1 cellular context compared by ENCODE assay signal in the genomic region with DNA sequence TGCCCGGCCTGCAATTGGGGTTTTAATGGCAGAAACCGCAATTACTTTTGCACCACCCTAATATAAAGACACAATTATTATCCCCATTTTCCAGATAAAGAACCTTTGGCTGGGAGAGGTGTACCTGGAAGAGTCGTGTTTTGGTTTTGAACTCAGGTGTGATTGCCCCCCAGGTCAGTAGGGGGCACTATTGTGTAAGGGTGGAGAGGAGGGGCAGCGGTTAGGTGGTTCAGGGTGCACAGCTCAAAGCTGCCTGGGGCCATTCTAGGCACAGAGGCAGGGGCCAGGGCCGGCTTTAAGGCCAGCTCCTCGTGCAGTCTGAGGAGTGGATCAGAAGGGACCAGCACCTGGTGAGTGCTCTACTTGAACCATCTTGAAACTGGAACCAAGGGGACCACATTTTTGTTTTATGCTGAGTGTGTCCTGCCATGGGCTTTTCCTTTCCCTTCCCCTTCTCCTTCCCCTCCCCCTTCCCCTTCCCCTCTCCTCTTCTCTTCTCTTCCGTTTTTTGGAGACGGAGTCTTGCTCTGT.
TF ChIP-seq lines count a peak whose summit lies in the region.

No MANE protein-coding gene starts in this region.

TF ChIP-seq in GM12878, 131 proteins besides CTCF, POLR2A, EP300 and RAD21 (continued from another document):
- TF ChIP-seq, protein P1, sequence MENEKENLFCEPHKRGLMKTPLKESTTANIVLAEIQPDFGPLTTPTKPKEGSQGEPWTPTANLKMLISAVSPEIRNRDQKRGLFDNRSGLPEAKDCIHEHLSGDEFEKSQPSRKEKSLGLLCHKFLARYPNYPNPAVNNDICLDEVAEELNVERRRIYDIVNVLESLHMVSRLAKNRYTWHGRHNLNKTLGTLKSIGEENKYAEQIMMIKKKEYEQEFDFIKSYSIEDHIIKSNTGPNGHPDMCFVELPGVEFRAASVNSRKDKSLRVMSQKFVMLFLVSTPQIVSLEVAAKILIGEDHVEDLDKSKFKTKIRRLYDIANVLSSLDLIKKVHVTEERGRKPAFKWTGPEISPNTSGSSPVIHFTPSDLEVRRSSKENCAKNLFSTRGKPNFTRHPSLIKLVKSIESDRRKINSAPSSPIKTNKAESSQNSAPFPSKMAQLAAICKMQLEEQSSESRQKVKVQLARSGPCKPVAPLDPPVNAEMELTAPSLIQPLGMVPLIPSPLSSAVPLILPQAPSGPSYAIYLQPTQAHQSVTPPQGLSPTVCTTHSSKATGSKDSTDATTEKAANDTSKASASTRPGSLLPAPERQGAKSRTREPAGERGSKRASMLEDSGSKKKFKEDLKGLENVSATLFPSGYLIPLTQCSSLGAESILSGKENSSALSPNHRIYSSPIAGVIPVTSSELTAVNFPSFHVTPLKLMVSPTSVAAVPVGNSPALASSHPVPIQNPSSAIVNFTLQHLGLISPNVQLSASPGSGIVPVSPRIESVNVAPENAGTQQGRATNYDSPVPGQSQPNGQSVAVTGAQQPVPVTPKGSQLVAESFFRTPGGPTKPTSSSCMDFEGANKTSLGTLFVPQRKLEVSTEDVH (IDR thresholded peaks at IDR 0.05; ENCODE audit: low read depth, partially characterized antibody) = no peak
- TF ChIP-seq TAF1 (IDR thresholded peaks at IDR 0.05; ENCODE audit: borderline replicate concordance, low read depth, low read length) = no peak
- no peak for TF ChIP-seq MTA3 (IDR thresholded peaks at IDR 0.05; ENCODE audit: borderline replicate concordance, low read length)
- TF ChIP-seq TCF7 (IDR thresholded peaks at IDR 0.05; ENCODE audit: borderline replicate concordance) = no peak
- TF ChIP-seq NR2C1 (IDR thresholded peaks at IDR 0.05) = no peak
- peak; percentile 62 for TF ChIP-seq SMARCA5 (IDR thresholded peaks at IDR 0.05)
- TF ChIP-seq, protein P2, sequence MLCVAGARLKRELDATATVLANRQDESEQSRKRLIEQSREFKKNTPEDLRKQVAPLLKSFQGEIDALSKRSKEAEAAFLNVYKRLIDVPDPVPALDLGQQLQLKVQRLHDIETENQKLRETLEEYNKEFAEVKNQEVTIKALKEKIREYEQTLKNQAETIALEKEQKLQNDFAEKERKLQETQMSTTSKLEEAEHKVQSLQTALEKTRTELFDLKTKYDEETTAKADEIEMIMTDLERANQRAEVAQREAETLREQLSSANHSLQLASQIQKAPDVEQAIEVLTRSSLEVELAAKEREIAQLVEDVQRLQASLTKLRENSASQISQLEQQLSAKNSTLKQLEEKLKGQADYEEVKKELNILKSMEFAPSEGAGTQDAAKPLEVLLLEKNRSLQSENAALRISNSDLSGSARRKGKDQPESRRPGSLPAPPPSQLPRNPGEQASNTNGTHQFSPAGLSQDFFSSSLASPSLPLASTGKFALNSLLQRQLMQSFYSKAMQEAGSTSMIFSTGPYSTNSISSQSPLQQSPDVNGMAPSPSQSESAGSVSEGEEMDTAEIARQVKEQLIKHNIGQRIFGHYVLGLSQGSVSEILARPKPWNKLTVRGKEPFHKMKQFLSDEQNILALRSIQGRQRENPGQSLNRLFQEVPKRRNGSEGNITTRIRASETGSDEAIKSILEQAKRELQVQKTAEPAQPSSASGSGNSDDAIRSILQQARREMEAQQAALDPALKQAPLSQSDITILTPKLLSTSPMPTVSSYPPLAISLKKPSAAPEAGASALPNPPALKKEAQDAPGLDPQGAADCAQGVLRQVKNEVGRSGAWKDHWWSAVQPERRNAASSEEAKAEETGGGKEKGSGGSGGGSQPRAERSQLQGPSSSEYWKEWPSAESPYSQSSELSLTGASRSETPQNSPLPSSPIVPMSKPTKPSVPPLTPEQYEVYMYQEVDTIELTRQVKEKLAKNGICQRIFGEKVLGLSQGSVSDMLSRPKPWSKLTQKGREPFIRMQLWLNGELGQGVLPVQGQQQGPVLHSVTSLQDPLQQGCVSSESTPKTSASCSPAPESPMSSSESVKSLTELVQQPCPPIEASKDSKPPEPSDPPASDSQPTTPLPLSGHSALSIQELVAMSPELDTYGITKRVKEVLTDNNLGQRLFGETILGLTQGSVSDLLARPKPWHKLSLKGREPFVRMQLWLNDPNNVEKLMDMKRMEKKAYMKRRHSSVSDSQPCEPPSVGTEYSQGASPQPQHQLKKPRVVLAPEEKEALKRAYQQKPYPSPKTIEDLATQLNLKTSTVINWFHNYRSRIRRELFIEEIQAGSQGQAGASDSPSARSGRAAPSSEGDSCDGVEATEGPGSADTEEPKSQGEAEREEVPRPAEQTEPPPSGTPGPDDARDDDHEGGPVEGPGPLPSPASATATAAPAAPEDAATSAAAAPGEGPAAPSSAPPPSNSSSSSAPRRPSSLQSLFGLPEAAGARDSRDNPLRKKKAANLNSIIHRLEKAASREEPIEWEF (IDR thresholded peaks at IDR 0.05; ENCODE audit: insufficient replicate concordance, low read depth, low read length) = no peak
- TF ChIP-seq SPI1 (IDR thresholded peaks at IDR 0.05; ENCODE audit: borderline replicate concordance, insufficient read depth, low read depth, low read length) = no peak
- TF ChIP-seq RAD51 (IDR thresholded peaks at IDR 0.05) = no peak
- TF ChIP-seq, protein P3, sequence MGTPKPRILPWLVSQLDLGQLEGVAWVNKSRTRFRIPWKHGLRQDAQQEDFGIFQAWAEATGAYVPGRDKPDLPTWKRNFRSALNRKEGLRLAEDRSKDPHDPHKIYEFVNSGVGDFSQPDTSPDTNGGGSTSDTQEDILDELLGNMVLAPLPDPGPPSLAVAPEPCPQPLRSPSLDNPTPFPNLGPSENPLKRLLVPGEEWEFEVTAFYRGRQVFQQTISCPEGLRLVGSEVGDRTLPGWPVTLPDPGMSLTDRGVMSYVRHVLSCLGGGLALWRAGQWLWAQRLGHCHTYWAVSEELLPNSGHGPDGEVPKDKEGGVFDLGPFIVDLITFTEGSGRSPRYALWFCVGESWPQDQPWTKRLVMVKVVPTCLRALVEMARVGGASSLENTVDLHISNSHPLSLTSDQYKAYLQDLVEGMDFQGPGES (IDR thresholded peaks at IDR 0.05) = no peak
- TF ChIP-seq YY1 (IDR thresholded peaks at IDR 0.05; ENCODE audit: low read depth, low read length) = peak; percentile 64; the same call in 1 of the 2 replicates
- no peak for TF ChIP-seq RELA (IDR thresholded peaks at IDR 0.05; ENCODE audit: borderline replicate concordance, partially characterized antibody)
- TF ChIP-seq, protein P4, sequence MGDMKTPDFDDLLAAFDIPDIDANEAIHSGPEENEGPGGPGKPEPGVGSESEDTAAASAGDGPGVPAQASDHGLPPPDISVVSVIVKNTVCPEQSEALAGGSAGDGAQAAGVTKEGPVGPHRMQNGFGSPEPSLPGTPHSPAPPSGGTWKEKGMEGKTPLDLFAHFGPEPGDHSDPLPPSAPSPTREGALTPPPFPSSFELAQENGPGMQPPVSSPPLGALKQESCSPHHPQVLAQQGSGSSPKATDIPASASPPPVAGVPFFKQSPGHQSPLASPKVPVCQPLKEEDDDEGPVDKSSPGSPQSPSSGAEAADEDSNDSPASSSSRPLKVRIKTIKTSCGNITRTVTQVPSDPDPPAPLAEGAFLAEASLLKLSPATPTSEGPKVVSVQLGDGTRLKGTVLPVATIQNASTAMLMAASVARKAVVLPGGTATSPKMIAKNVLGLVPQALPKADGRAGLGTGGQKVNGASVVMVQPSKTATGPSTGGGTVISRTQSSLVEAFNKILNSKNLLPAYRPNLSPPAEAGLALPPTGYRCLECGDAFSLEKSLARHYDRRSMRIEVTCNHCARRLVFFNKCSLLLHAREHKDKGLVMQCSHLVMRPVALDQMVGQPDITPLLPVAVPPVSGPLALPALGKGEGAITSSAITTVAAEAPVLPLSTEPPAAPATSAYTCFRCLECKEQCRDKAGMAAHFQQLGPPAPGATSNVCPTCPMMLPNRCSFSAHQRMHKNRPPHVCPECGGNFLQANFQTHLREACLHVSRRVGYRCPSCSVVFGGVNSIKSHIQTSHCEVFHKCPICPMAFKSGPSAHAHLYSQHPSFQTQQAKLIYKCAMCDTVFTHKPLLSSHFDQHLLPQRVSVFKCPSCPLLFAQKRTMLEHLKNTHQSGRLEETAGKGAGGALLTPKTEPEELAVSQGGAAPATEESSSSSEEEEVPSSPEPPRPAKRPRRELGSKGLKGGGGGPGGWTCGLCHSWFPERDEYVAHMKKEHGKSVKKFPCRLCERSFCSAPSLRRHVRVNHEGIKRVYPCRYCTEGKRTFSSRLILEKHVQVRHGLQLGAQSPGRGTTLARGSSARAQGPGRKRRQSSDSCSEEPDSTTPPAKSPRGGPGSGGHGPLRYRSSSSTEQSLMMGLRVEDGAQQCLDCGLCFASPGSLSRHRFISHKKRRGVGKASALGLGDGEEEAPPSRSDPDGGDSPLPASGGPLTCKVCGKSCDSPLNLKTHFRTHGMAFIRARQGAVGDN (IDR thresholded peaks at IDR 0.05) = no peak
- no peak for TF ChIP-seq ETV6 (conservative IDR thresholded peaks at IDR 0.05 in 1 of 2, IDR thresholded peaks at IDR 0.05 in 1 of 2; ENCODE audit: borderline replicate concordance in 1 of 2, low read depth in 1 of 2)
- TF ChIP-seq NFXL1 (IDR thresholded peaks at IDR 0.05; ENCODE audit: borderline replicate concordance) = no peak
- 0 out of 2 replicates have a peak, but pooled peaks have one; percentile 12 for TF ChIP-seq MXI1 (IDR thresholded peaks at IDR 0.05; ENCODE audit: low read depth, low read length)
- TF ChIP-seq SMC3 (IDR thresholded peaks at IDR 0.05; ENCODE audit: borderline replicate concordance, low read length) = peak; percentile 90
